ENCODE assay signal across 21 cellular contexts in the genomic region with DNA sequence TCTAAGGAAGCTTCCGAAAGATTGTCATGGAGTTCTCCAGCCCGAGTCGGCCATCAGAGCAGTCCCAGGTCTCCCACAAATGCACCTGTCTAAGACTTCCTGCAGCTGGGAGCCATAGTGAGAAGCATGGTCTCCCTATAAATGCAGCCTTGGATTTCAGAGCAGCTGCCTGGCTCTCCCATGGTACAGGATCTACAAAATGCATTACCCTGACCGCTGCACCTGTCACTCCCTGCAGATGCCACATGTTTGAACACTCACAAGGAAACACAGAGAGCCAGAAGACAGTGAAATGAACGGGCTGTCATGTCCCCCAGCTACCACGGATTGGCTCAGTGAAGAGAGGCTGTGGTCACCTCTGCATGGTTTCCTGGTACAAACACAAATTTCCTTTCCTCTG.
"Had no signal": no experiment of that assay in that cellular context is flagged by ENCODE, and none has a peak within 500 bp of the region (broad histone marks: within the 10 kb centered on the region; RNA-seq: fewer than 3 reads in every experiment).

No MANE protein-coding gene starts in this region.

- ATAC-seq: activated CD4-positive, CD25-positive, alpha-beta regulatory T cell treated with anti-CD3 and anti-CD28 coated beads, Interleukin-2, amount 50 U/mL, for 24 hours; activated T-cell treated with anti-CD3 and anti-CD28 coated beads, Interleukin-2, amount 50 U/mL, for 72 hours; heart left ventricle; left cardiac atrium; natural killer cell treated with Interleukin-12 subunit alpha and Interleukin-12 subunit beta and Interleukin-15 and Interleukin-18, amount 100 ng/mL, for 72 hours; upper lobe of right lung had no signal

- H3K9me3 ChIP-seq: heart left ventricle, spleen, thyroid gland, upper lobe of right lung had no signal

- FAIRE-seq: bronchial epithelial cell, endometrium had no signal

- H3K36me3 ChIP-seq: heart left ventricle, spleen, thyroid gland, upper lobe of right lung had no signal

- DNase-seq: activated CD4-positive, alpha-beta memory T cell treated with anti-CD3 and anti-CD28 coated beads, Interleukin-2, amount 10 ng/mL, durations not matched to agents 7 days and 5 days; activated CD4-positive, alpha-beta T cell treated with anti-CD3 and anti-CD28 coated beads, Interleukin-2, amount 10 ng/mL, durations not matched to agents 24 days and 14 days; activated effector memory CD4-positive, alpha-beta T cell treated with Interleukin-2 at 50 U/mL for 16 hours; activated naive CD4-positive, alpha-beta T cell treated with anti-CD3 and anti-CD28 coated beads for 36 hours; activated naive CD8-positive, alpha-beta T cell treated with anti-CD3 and anti-CD28 coated beads, Interleukin-2, amount 10 ng/mL, durations not matched to agents 7 days and 5 days; activated T-cell treated with anti-CD3 and anti-CD28 coated beads, Interleukin-2, amount 50 U/mL, for 72 hours; amniotic stem cell; effector CD4-positive, alpha-beta T cell; heart left ventricle; islet precursor cell; left cardiac atrium; midbrain; spleen; stimulated activated CD4-positive, alpha-beta T cell treated with anti-CD3 and anti-CD28 coated beads, Interleukin-4, amount 100 ng/mL, for 1 hour; substantia nigra; thyroid gland; upper lobe of right lung had no signal

- H3K4me3 ChIP-seq: heart left ventricle, spleen, thyroid gland, upper lobe of right lung had no signal

- H3K27me3 ChIP-seq: thyroid gland, upper lobe of right lung had no signal

- H3K27ac ChIP-seq: heart left ventricle, spleen, thyroid gland, upper lobe of right lung had no signal

- H3K4me1 ChIP-seq: heart left ventricle, spleen, thyroid gland, upper lobe of right lung had no signal
